14 cellular contexts compared by ENCODE assay signal in the genomic region with DNA sequence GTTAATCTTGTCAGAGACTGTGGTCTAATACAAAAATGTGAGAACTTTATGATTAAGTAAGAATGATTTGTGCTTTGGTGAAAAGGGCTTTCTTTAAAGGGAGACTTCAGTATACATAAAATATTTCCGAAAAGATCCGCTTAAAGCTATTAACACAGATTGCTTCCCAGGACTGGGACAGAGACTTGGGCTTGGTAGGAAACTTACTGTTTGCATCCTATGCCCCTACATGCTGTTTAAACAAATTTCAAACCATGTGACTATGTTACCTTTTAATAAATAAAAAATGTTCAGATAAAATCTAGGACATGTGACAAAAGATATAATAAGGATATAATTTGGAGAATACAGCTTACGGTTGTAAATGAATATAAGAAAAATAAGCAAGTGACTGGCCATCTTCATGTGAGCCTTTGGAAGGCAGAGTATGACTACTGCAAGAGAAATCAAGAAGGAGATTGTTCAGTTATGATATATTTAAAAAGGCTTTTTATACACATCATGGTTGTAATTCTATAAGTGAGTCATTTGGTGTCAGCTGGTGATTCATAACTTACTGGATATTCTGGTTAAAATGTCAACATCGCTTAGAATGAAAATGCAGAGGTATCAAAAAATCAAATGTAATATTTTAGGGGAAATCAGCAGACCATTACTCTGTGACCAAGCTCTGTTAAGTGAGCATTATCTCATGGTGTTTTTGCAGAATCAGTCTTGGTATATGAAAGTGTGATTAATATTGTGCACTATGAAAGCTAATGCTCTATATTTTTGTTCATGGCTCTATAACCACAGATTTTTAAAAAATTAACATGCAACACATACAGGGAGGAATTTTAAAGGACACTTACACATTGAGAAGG.
DNase-seq lines count a peak whose midpoint lies in the region; ATAC-seq and TF ChIP-seq lines count a peak whose summit lies in the region.
"Had no signal": no experiment of that assay in that cellular context is flagged by ENCODE, and none has a peak within 500 bp of the region (broad histone marks: within the 10 kb centered on the region; RNA-seq: fewer than 3 reads in every experiment).

No MANE protein-coding gene starts in this region.

- intact Hi-C loops in upper lobe of right lung (cut with DNase I): no loop called here
- intact Hi-C loops in esophagus muscularis mucosa (cut with DNase I): no loop called here

- 70% methylated on average over 4 of the region's 4 CpGs for WGBS in esophagus muscularis mucosa

- no peak for TF ChIP-seq EP300 in esophagus muscularis mucosa (IDR thresholded peaks at IDR 0.05)

- H3K4me3 ChIP-seq in astrocyte of the spinal cord (ENCODE audit: low read depth, low read length) (no peak overlapping the region), upper lobe of right lung (no peak overlapping the region), esophagus muscularis mucosa (no peak overlapping the region)
- H3K4me3 ChIP-seq: hepatocyte had no signal

- H3K4me1 ChIP-seq in upper lobe of right lung (no peaks in the 10 kb centered on the region), esophagus muscularis mucosa (no peaks in the 10 kb centered on the region)
- H3K4me1 ChIP-seq: parathyroid adenoma had no signal

- TF ChIP-seq POLR2A in esophagus muscularis mucosa (IDR thresholded peaks at IDR 0.05; ENCODE audit: low read depth): no peak

- H3K9me3 ChIP-seq in upper lobe of right lung (no peaks in the 10 kb centered on the region), esophagus muscularis mucosa (no peaks in the 10 kb centered on the region)

- H3K27ac ChIP-seq in upper lobe of right lung (no peak overlapping the region), esophagus muscularis mucosa (replicated peaks in 1 of 4) (no peak overlapping the region)
- H3K27ac ChIP-seq: hepatocyte, parathyroid adenoma had no signal

- in situ Hi-C loops in astrocyte of the spinal cord (cut with HindIII; ENCODE audit: low sequenced_read_pairs): no loop called here

- H3K27me3 ChIP-seq in upper lobe of right lung: no peaks in the 10 kb centered on the region
- no peaks in the 10 kb centered on the region for H3K27me3 ChIP-seq in esophagus muscularis mucosa
- H3K27me3 ChIP-seq: hepatocyte had no signal

- peak; percentile 15 for DNase-seq in AG09319 (ENCODE audit: extremely low read depth, low read depth)
- peak; percentile 78 for DNase-seq in HS-5 (ENCODE audit: low read depth)
- peak; percentile 67 for DNase-seq in astrocyte of the spinal cord (ENCODE audit: low read depth, low spot score)
- peak; percentile 81 for DNase-seq in iris pigment epithelial cell (ENCODE audit: low read depth)
- DNase-seq in left lobe of liver (ENCODE audit: low spot score): no peak
- no peak for DNase-seq in upper lobe of right lung
- DNase-seq in GM19240 (ENCODE audit: insufficient read length, low spot score): no peak
- DNase-seq in esophagus muscularis mucosa (ENCODE audit: extremely low spot score): no peak
- DNase-seq: activated CD4-positive, alpha-beta T cell treated with anti-CD3 and anti-CD28 coated beads, Interleukin-2, amount 50 U/mL, for 4 hours; KG1; NCI-H2081; stimulated activated naive CD8-positive, alpha-beta T cell treated with anti-CD3 and anti-CD28 coated beads, Interleukin-15, Interleukin-2, amounts not matched to agents 100 U/mL and 50 U/mL, for 24 hours had no signal

- no peak for TF ChIP-seq CTCF in AG09319 (IDR thresholded peaks at IDR 0.05; ENCODE audit: low read depth, low read length)
- no peak for TF ChIP-seq CTCF in astrocyte of the spinal cord (IDR thresholded peaks at IDR 0.05; ENCODE audit: low read depth, low read length)
- no peak for TF ChIP-seq CTCF in upper lobe of right lung (IDR thresholded peaks at IDR 0.05)
- no peak for TF ChIP-seq CTCF in esophagus muscularis mucosa (IDR thresholded peaks at IDR 0.05)

- no peak for ATAC-seq in left lobe of liver
- no peak for ATAC-seq in upper lobe of right lung
- ATAC-seq: stimulated activated naive CD8-positive, alpha-beta T cell treated with anti-CD3 and anti-CD28 coated beads, Interleukin-15, Interleukin-2, amounts not matched to agents 100 U/mL and 50 U/mL, for 24 hours had no signal

- H3K36me3 ChIP-seq in upper lobe of right lung (no peaks in the 10 kb centered on the region), esophagus muscularis mucosa (no peaks in the 10 kb centered on the region)

Comparison
In these comparisons a context has a peak if more than half of its experiments do, and no peak if none do; other contexts are left out.
1. DNase-seq: peak in AG09319 (single experiment), HS-5 (single experiment), astrocyte of the spinal cord (single experiment) and iris pigment epithelial cell (single experiment); none in left lobe of liver (single experiment), upper lobe of right lung (single experiment), GM19240 (single experiment) and esophagus muscularis mucosa (single experiment).